8 cellular contexts compared by ENCODE assay signal in the genomic region with DNA sequence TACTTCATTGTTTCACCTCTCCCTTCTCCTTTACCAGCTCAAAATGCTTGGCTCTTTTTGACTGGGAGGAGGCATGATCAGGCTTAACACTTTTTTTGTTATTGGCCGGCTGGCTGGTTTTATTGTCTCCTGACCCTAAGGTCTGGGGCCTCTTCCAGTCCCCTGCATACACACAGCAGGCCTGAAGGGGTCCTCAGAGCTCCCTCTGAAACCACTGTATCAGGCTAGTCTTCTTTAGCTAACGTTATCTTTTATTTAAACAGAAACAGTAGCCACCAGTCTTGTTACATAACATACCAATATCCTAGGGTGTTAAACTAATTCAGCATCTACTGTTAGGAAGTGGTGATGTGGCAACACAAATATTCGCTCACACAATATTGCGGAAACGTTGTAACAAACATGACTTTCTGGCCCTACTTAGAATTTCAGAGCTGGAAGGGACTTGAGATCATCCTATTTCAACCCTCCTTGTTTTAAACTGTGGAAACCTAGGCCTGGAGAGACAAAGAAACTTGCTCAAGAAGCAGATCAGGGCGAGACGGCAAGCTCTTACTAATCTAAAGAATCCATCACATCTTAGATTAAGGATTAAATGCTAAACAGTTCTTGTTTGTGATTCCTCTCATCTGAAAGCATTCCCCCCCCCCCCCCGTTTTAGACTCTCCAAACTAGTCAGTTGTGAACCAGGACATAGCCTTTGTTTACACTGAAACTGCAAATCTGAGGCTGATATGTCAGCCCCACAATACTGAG. TPM values are rescaled to one million over a fixed set of nuclear protein-coding genes. Genes with fewer than 3 reads are reported as not detected.
DNase-seq lines count a peak whose midpoint lies in the region; ATAC-seq lines count a peak whose summit lies in the region.

No MANE protein-coding gene starts in this region.

- POLR2A ChIA-PET in activated naive CD8-positive, alpha-beta T cell treated with anti-CD3 and anti-CD28 coated beads, Interleukin-2, amount 10 ng/mL, durations not matched to agents 7 days and 5 days (lab: Charles Lee) = interaction anchor here (0.5 to 3.6 kb wide), 14 partner anchors 21 to 977 kb away, joined by 3 to 36 read pairs (median 6); a partner anchor contains a TSS

- H2BK15ac ChIP-seq in neuronal stem cell (ENCODE audit: low read length) = no peak overlapping the region

- H3K9ac ChIP-seq in neuronal stem cell (ENCODE audit: low read depth, low read length, poor library complexity) = no peak overlapping the region

- H3K79me1 ChIP-seq in neuronal stem cell (ENCODE audit: low read depth, low read length) = no peaks in the 10 kb centered on the region

- H3K18ac ChIP-seq in neuronal stem cell (ENCODE audit: low read length) = no peak overlapping the region

- H3K4me3 Mint-ChIP-seq in activated naive CD8-positive, alpha-beta T cell treated with anti-CD3 and anti-CD28 coated beads, Interleukin-2, amount 10 ng/mL, durations not matched to agents 7 days and 5 days = peak overlapping the region; percentile 68

- no peak overlapping the region for H4K91ac ChIP-seq in neuronal stem cell (ENCODE audit: low read depth, low read length, poor library complexity)

- H3K4ac ChIP-seq in neuronal stem cell (ENCODE audit: low read length) = no peak overlapping the region

- peak overlapping the region in 1 of 2 donors; percentile 16 for H3K4me3 ChIP-seq in neuronal stem cell (ENCODE audit: low read length in 2 of 2)

- peak overlapping the region; percentile 92 for H3K27ac Mint-ChIP-seq in activated naive CD8-positive, alpha-beta T cell treated with anti-CD3 and anti-CD28 coated beads, Interleukin-2, amount 10 ng/mL, durations not matched to agents 7 days and 5 days

- H3K27me3 ChIP-seq in neuronal stem cell (ENCODE audit: control insufficient read depth in 3 of 3, insufficient read depth in 3 of 3, low read depth in 1 of 3, low read length in 3 of 3) = no peaks in the 10 kb centered on the region

- no peaks in the 10 kb centered on the region for H3K27me3 Mint-ChIP-seq in activated naive CD8-positive, alpha-beta T cell treated with anti-CD3 and anti-CD28 coated beads, Interleukin-2, amount 10 ng/mL, durations not matched to agents 7 days and 5 days

- no peak overlapping the region for H2BK5ac ChIP-seq in neuronal stem cell (ENCODE audit: low read length)

- no CpG with 5 or more reads among the region's 8 CpGs for WGBS in neuronal stem cell (ENCODE audit: extremely low coverage in 2 of 2, insufficient read length in 2 of 2, insufficient replicate concordance in 1 of 2), 2 donors

- H3K27ac ChIP-seq in neuronal stem cell (replicated peaks; ENCODE audit: low read length) = peak overlapping the region; percentile 69

- DNase-seq in NCI-H2171 treated with DMSO at 0.1 percent for 48 hours (lab: John Stamatoyannopoulos, UW) (peak; percentile 39), NCI-H2171 (lab: John Stamatoyannopoulos, UW) (no peak), KG1 (lab: John Stamatoyannopoulos, UW) (peak; percentile 17), SHP77 (lab: John Stamatoyannopoulos, UW) (peak; percentile 51 to 65), germinal center (ENCODE audit: low spot score) (peak; percentile 65), neuronal stem cell (ENCODE audit: low spot score) (peak; percentile 69)
- DNase-seq in activated naive CD8-positive, alpha-beta T cell treated with anti-CD3 and anti-CD28 coated beads, Interleukin-2, amount 10 ng/mL, durations not matched to agents 7 days and 5 days = no peak

- H3K14ac ChIP-seq in neuronal stem cell (ENCODE audit: low read length) = no peak overlapping the region

- H2BK12ac ChIP-seq in neuronal stem cell (ENCODE audit: low read length) = no peak overlapping the region

- H3K36me3 ChIP-seq in neuronal stem cell (replicated peaks in 1 of 2; ENCODE audit: control insufficient read depth in 2 of 2, insufficient read depth in 2 of 2, low read length in 2 of 2) = no peaks in the 10 kb centered on the region

- no peak overlapping the region for H2AK5ac ChIP-seq in neuronal stem cell (ENCODE audit: low read depth, low read length)

- H3K36me3 Mint-ChIP-seq in activated naive CD8-positive, alpha-beta T cell treated with anti-CD3 and anti-CD28 coated beads, Interleukin-2, amount 10 ng/mL, durations not matched to agents 7 days and 5 days = peaks cover 4% of the 10 kb centered on the region

- H3K9me3 ChIP-seq in neuronal stem cell (replicated peaks in 1 of 2; ENCODE audit: control insufficient read depth in 2 of 2, insufficient read depth in 1 of 2, low read depth in 1 of 2, low read length in 2 of 2) = no peaks in the 10 kb centered on the region

- peaks cover 38% of the 10 kb centered on the region for H3K4me1 Mint-ChIP-seq in activated naive CD8-positive, alpha-beta T cell treated with anti-CD3 and anti-CD28 coated beads, Interleukin-2, amount 10 ng/mL, durations not matched to agents 7 days and 5 days

- peak; percentile 51 for ATAC-seq in activated naive CD8-positive, alpha-beta T cell treated with anti-CD3 and anti-CD28 coated beads, Interleukin-2, amount 10 ng/mL, durations not matched to agents 7 days and 5 days (ENCODE audit: low read depth)
- no peak for ATAC-seq in HG02571 (IDR thresholded peaks at IDR 0.05; ENCODE audit: unreplicated experiment)

- H3K23ac ChIP-seq in neuronal stem cell (ENCODE audit: low read depth, low read length, poor library complexity) = no peak overlapping the region

- H4K8ac ChIP-seq in neuronal stem cell (ENCODE audit: low read depth, low read length) = no peak overlapping the region

- no peak overlapping the region for H2BK120ac ChIP-seq in neuronal stem cell (ENCODE audit: low read depth, low read length)

- no peaks in the 10 kb centered on the region for H3K9me3 Mint-ChIP-seq in activated naive CD8-positive, alpha-beta T cell treated with anti-CD3 and anti-CD28 coated beads, Interleukin-2, amount 10 ng/mL, durations not matched to agents 7 days and 5 days

- H3K4me1 ChIP-seq in neuronal stem cell (ENCODE audit: control insufficient read depth in 2 of 2, insufficient read depth in 1 of 2, low read depth in 1 of 2, low read length in 2 of 2) = peaks cover 24 to 37% of the 10 kb centered on the region in 2 donors

- no peak overlapping the region for H3K4me2 ChIP-seq in neuronal stem cell (ENCODE audit: insufficient read depth, low read length, poor library complexity, severe bottlenecking)

- H2AFZ ChIP-seq in neuronal stem cell (ENCODE audit: low read length) = peak overlapping the region; percentile 82

RNA-seq across cellular contexts. Expression of a gene that starts 1.7 kb away (rescaled TPM):
- 10 to 100 TPM; 24.0 to 25.3 TPM for total RNA-seq in activated naive CD8-positive, alpha-beta T cell treated with anti-CD3 and anti-CD28 coated beads, Interleukin-2, amount 10 ng/mL, durations not matched to agents 7 days and 5 days
- 9.8 TPM for polyA plus RNA-seq in neuronal stem cell (2013, experiment 1 of 2)
- polyA plus RNA-seq in neuronal stem cell (2013, experiment 2 of 2) = 9.6 TPM

Comparison
In these comparisons a context has a peak if more than half of its experiments do, and no peak if none do; other contexts are left out.
1. DNase-seq: peak in NCI-H2171 treated with DMSO at 0.1 percent for 48 hours (single experiment), KG1 (single experiment), SHP77 (2 of 2), germinal center (single experiment) and neuronal stem cell (single experiment); none in NCI-H2171 (single experiment) and activated naive CD8-positive, alpha-beta T cell treated with anti-CD3 and anti-CD28 coated beads, Interleukin-2, amount 10 ng/mL, durations not matched to agents 7 days and 5 days (single experiment).